Comparison of ENCODE assay signal across 8 cellular contexts in the genomic region with DNA sequence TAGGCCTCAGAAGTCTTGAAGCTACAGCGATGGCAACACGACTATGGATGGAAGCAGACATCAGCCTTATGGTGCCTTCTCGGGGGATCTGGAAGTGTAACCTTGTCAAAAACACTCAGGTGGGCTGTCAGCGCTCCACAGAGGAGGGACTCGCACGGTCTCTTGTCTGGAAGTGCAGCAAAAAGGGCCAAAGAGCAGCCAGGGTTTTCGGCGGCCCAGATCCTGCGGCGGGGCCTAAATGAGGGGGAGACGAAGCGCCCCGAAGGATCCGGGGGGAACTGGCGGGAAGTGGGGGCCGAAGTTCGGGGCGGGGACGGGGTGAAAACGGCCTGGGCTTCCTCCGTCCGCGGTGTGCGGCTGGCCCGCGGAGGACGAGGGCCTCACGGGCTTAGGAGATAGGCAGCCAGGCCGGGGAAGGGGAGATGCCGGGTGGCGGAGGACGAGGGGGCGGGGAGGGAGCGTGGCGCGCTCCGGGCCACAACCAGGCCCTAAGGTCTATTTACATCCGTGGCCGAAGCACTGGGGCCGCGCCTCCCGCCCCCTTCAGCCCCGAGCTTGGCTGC. TPM values are rescaled to one million over a fixed set of nuclear protein-coding genes. Genes with fewer than 3 reads are reported as not detected.
DNase-seq lines count a peak whose midpoint lies in the region.

No MANE protein-coding gene starts in this region.

- peaks cover 28% of the 10 kb centered on the region for H3K36me3 Mint-ChIP-seq in activated T-helper 1 cell treated with anti-CD3 and anti-CD28 coated beads, Interleukin-12 subunit alpha, Interleukin-12 subunit beta, Interleukin-2, Interleukin-4 antibody, amounts not matched to agents 30 ng/mL and 10 ng/mL and 1 ng/mL, durations not matched to agents 14 hours and 24 hours and 36 hours (ENCODE audit: low read depth)

- H3K9me3 Mint-ChIP-seq in activated T-helper 1 cell treated with anti-CD3 and anti-CD28 coated beads, Interleukin-12 subunit alpha, Interleukin-12 subunit beta, Interleukin-2, Interleukin-4 antibody, amounts not matched to agents 30 ng/mL and 10 ng/mL and 1 ng/mL, durations not matched to agents 14 hours and 24 hours and 36 hours = no peaks in the 10 kb centered on the region

- in situ Hi-C loops in HAP-1 (cut with MboI; ENCODE audit: low sequenced_read_pairs) = no loop called here

- H3K9me3 ChIP-seq in HAP-1 (no peaks in the 10 kb centered on the region), iPS-18a (ENCODE audit: control insufficient read depth, low read depth, low read length) (no peaks in the 10 kb centered on the region), stomach smooth muscle (ENCODE audit: control insufficient read depth in 2 of 2, low read length in 2 of 2) (no peaks in the 10 kb centered on the region)

- H3K36me3 ChIP-seq in ACC112 (ENCODE audit: insufficient read depth, low read length) = no peaks in the 10 kb centered on the region
- peaks cover 27% of the 10 kb centered on the region for H3K36me3 ChIP-seq in HAP-1 (replicated peaks)
- peaks cover 16% of the 10 kb centered on the region for H3K36me3 ChIP-seq in iPS-18a (ENCODE audit: control insufficient read depth, low read depth, low read length)
- peaks cover 12 to 14% of the 10 kb centered on the region in 2 donors for H3K36me3 ChIP-seq in stomach smooth muscle (ENCODE audit: control insufficient read depth in 2 of 2, insufficient read depth in 2 of 2, low read length in 2 of 2)

- H3K27ac ChIP-seq in ACC112 (ENCODE audit: low read depth, low read length) (peak overlapping the region; percentile 52; the same call in 1 of the 2 replicates), iPS-18a (ENCODE audit: low read length) (peak overlapping the region; percentile 85), stomach smooth muscle (ENCODE audit: low read length) (peak overlapping the region; percentile 66)

- no peaks in the 10 kb centered on the region for H3K27me3 Mint-ChIP-seq in activated T-helper 1 cell treated with anti-CD3 and anti-CD28 coated beads, Interleukin-12 subunit alpha, Interleukin-12 subunit beta, Interleukin-2, Interleukin-4 antibody, amounts not matched to agents 30 ng/mL and 10 ng/mL and 1 ng/mL, durations not matched to agents 14 hours and 24 hours and 36 hours (ENCODE audit: insufficient read depth)

- H2AFZ ChIP-seq in ACC112 (ENCODE audit: low read length, unreplicated experiment) = no peak overlapping the region

- DNase-seq in HAP-1 (ENCODE audit: low spot score in 2 of 2) (no peak), RPMI8226 (no peak), GF-D8 (lab: John Stamatoyannopoulos, UW) (no peak), posterior vena cava (ENCODE audit: low spot score) (no peak)
- no peak for DNase-seq in activated T-helper 1 cell treated with anti-CD3 and anti-CD28 coated beads, Interleukin-12 subunit alpha, Interleukin-12 subunit beta, Interleukin-2, Interleukin-4 antibody, amounts not matched to agents 30 ng/mL and 10 ng/mL and 1 ng/mL, durations not matched to agents 14 hours and 24 hours and 36 hours (ENCODE audit: low spot score)

- peaks cover 70% of the 10 kb centered on the region for H3K79me2 ChIP-seq in ACC112 (ENCODE audit: control insufficient read depth, insufficient read depth, low read length, unreplicated experiment)

- H3K4me3 Mint-ChIP-seq in activated T-helper 1 cell treated with anti-CD3 and anti-CD28 coated beads, Interleukin-12 subunit alpha, Interleukin-12 subunit beta, Interleukin-2, Interleukin-4 antibody, amounts not matched to agents 30 ng/mL and 10 ng/mL and 1 ng/mL, durations not matched to agents 14 hours and 24 hours and 36 hours = peak overlapping the region; percentile 98

- H3K4me3 ChIP-seq in ACC112 (ENCODE audit: low read depth, low read length) = peak overlapping the region; percentile 95
- H3K4me3 ChIP-seq in HAP-1 = peak overlapping the region; percentile 98
- peak overlapping the region; percentile 88 for H3K4me3 ChIP-seq in iPS-18a (ENCODE audit: low read length)
- peak overlapping the region; percentile 84 to 86 for H3K4me3 ChIP-seq in stomach smooth muscle (ENCODE audit: low read length in 2 of 2)

- peak overlapping the region; percentile 86 for H3K9ac ChIP-seq in iPS-18a (ENCODE audit: low read length)
- peak overlapping the region; percentile 86 to 89 for H3K9ac ChIP-seq in stomach smooth muscle (ENCODE audit: low read length in 2 of 2)

- peaks cover 56% of the 10 kb centered on the region for H3K4me1 Mint-ChIP-seq in activated T-helper 1 cell treated with anti-CD3 and anti-CD28 coated beads, Interleukin-12 subunit alpha, Interleukin-12 subunit beta, Interleukin-2, Interleukin-4 antibody, amounts not matched to agents 30 ng/mL and 10 ng/mL and 1 ng/mL, durations not matched to agents 14 hours and 24 hours and 36 hours (ENCODE audit: low read depth)

- intact Hi-C loops in activated T-helper 1 cell treated with anti-CD3 and anti-CD28 coated beads, Interleukin-12 subunit alpha, Interleukin-12 subunit beta, Interleukin-2, Interleukin-4 antibody, amounts not matched to agents 30 ng/mL and 10 ng/mL and 1 ng/mL, durations not matched to agents 14 hours and 24 hours and 36 hours (cut with micrococcal nuclease) = loop anchor here (5.0 kb wide), 1 partner anchor 385 kb away; the partner anchor contains the start of gene CLPP
- intact Hi-C loops in posterior vena cava (cut with DNase I) = no loop called here

- H3K4me1 ChIP-seq in ACC112 (ENCODE audit: control insufficient read depth, insufficient read depth, low read length, unreplicated experiment) = peaks cover 20% of the 10 kb centered on the region
- peaks cover 24% of the 10 kb centered on the region for H3K4me1 ChIP-seq in HAP-1
- H3K4me1 ChIP-seq in iPS-18a (ENCODE audit: control insufficient read depth, low read depth, low read length) = peaks cover 4% of the 10 kb centered on the region
- H3K4me1 ChIP-seq in stomach smooth muscle (ENCODE audit: control insufficient read depth, insufficient read depth, low read length) = peaks cover 49% of the 10 kb centered on the region

- no peaks in the 10 kb centered on the region for H3K27me3 ChIP-seq in ACC112 (ENCODE audit: insufficient read depth, low read length)
- no peaks in the 10 kb centered on the region for H3K27me3 ChIP-seq in HAP-1 (ENCODE audit: low read depth)
- H3K27me3 ChIP-seq in iPS-18a (ENCODE audit: control insufficient read depth, insufficient read depth, low read length) = no peaks in the 10 kb centered on the region
- H3K27me3 ChIP-seq in stomach smooth muscle (ENCODE audit: control insufficient read depth in 1 of 2, insufficient read depth in 2 of 2, low read length in 2 of 2) = no peaks in the 10 kb centered on the region

- H3K27ac Mint-ChIP-seq in activated T-helper 1 cell treated with anti-CD3 and anti-CD28 coated beads, Interleukin-12 subunit alpha, Interleukin-12 subunit beta, Interleukin-2, Interleukin-4 antibody, amounts not matched to agents 30 ng/mL and 10 ng/mL and 1 ng/mL, durations not matched to agents 14 hours and 24 hours and 36 hours = peak overlapping the region; percentile 88

RNA-seq across cellular contexts. Expression of gene RANBP3, which starts 0.6 kb away (rescaled TPM):
- 122 and 126 TPM in 2 replicates for total RNA-seq in activated T-helper 1 cell treated with anti-CD3 and anti-CD28 coated beads, Interleukin-12 subunit alpha, Interleukin-12 subunit beta, Interleukin-2, Interleukin-4 antibody, amounts not matched to agents 30 ng/mL and 10 ng/mL and 1 ng/mL, durations not matched to agents 14 hours and 24 hours and 36 hours
- 10 to 100 TPM; 48.3 to 55.4 TPM for total RNA-seq in posterior vena cava
